ENCODE assay signal across 18 cellular contexts in the genomic region with DNA sequence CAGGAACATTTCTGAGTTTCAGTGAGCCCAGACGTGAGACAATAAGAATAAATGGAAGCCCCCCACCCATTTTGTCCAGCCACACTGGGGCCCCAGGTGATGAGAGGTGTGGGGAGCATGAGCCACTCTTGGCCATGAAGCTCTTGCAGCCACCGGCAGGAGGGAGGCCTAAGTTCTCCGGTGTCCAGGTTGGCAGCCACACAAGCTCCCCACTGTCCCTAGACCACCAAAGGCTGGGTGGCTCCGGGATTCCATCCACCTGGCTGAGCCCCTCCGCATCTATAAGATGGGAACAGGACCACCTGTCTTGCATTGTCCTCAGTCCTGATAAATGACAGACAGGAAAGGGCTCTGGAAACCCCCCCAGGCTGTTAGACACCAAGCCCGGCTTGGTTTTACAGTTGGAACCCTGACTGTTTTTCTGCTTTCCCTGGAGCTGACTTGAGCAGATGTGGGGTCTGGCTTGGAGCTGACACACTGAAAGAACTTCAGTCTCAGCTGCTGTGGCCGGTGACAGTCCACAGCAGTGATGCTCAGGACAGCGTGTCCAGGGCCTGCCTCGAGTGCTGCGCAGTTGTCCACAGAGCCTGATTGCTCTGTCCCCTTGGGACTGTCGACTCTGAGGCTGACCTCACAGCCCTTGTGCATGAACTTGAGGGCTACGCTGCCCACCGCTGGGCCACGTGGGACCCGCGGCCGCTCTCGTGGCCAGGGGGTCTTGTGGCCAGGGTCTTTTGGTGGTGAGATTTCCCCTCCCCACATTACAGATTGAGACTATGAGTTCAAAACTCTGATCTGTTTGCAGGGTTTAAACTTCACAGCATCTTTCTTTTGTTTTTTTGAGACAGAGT.
"Had no signal": no experiment of that assay in that cellular context is flagged by ENCODE, and none has a peak within 500 bp of the region (broad histone marks: within the 10 kb centered on the region; RNA-seq: fewer than 3 reads in every experiment).

No MANE protein-coding gene starts in this region.

- H3K27me3 Mint-ChIP-seq: activated CD4-positive, alpha-beta memory T cell treated with anti-CD3 and anti-CD28 coated beads for 36 hours; activated CD4-positive, alpha-beta T cell treated with anti-CD3 and anti-CD28 coated beads for 36 hours; activated T-cell treated with anti-CD3 and anti-CD28 coated beads, Interleukin-2, amount 50 U/mL, for 24 hours; naive B cell; stimulated activated naive CD8-positive, alpha-beta T cell treated with anti-CD3 and anti-CD28 coated beads, Interleukin-15, amount 100 ng/mL, for 72 hours; T-helper 17 cell had no signal

- FAIRE-seq: small intestine had no signal

- H3K9me3 ChIP-seq: neutrophil, testis, upper lobe of left lung had no signal

- H3K27ac ChIP-seq: coronary artery, esophagus muscularis mucosa, neutrophil, testis, upper lobe of left lung had no signal

- H3K27ac Mint-ChIP-seq: activated CD4-positive, alpha-beta memory T cell treated with anti-CD3 and anti-CD28 coated beads for 36 hours; activated CD4-positive, alpha-beta T cell treated with anti-CD3 and anti-CD28 coated beads for 36 hours; activated T-cell treated with anti-CD3 and anti-CD28 coated beads, Interleukin-2, amount 50 U/mL, for 24 hours; mesothelial cell of epicardium; T-helper 17 cell had no signal

- H3K4me3 ChIP-seq: coronary artery, esophagus muscularis mucosa, testis, upper lobe of left lung had no signal

- H3K27me3 ChIP-seq: esophagus muscularis mucosa, neutrophil, testis, upper lobe of left lung had no signal

- H3K4me3 Mint-ChIP-seq: activated CD4-positive, alpha-beta memory T cell treated with anti-CD3 and anti-CD28 coated beads for 36 hours; activated CD4-positive, alpha-beta T cell treated with anti-CD3 and anti-CD28 coated beads for 36 hours; activated T-cell treated with anti-CD3 and anti-CD28 coated beads, Interleukin-2, amount 50 U/mL, for 24 hours; mesothelial cell of epicardium; naive B cell; stimulated activated naive CD8-positive, alpha-beta T cell treated with anti-CD3 and anti-CD28 coated beads, Interleukin-15, amount 100 ng/mL, for 72 hours; T-helper 17 cell had no signal

- H3K4me1 Mint-ChIP-seq: activated CD4-positive, alpha-beta T cell treated with anti-CD3 and anti-CD28 coated beads for 36 hours; naive B cell; stimulated activated naive CD8-positive, alpha-beta T cell treated with anti-CD3 and anti-CD28 coated beads, Interleukin-15, amount 100 ng/mL, for 72 hours had no signal

- H3K9me3 Mint-ChIP-seq: activated naive CD4-positive, alpha-beta T cell treated with anti-CD3 and anti-CD28 coated beads, Interleukin-2, amount 50 U/mL, for 72 hours; activated T-cell treated with anti-CD3 and anti-CD28 coated beads, Interleukin-2, amount 50 U/mL, for 24 hours had no signal

- DNase-seq: activated CD4-positive, alpha-beta memory T cell treated with anti-CD3 and anti-CD28 coated beads for 36 hours; activated CD4-positive, alpha-beta T cell treated with anti-CD3 and anti-CD28 coated beads for 36 hours; activated T-cell treated with anti-CD3 and anti-CD28 coated beads, Interleukin-2, amount 50 U/mL, for 24 hours; central memory CD4-positive, alpha-beta T cell; hippocampal formation; naive B cell; retina; small intestine; stimulated activated CD4-positive, alpha-beta T cell treated with anti-CD3 and anti-CD28 coated beads, Interleukin-4, amount 100 ng/mL, for 24 hours; stimulated activated naive CD8-positive, alpha-beta T cell treated with anti-CD3 and anti-CD28 coated beads, Interleukin-15, amount 100 ng/mL, for 72 hours; T-helper 17 cell; testis had no signal
